Comparison of ENCODE assay signal across 4 cellular contexts in the genomic region with DNA sequence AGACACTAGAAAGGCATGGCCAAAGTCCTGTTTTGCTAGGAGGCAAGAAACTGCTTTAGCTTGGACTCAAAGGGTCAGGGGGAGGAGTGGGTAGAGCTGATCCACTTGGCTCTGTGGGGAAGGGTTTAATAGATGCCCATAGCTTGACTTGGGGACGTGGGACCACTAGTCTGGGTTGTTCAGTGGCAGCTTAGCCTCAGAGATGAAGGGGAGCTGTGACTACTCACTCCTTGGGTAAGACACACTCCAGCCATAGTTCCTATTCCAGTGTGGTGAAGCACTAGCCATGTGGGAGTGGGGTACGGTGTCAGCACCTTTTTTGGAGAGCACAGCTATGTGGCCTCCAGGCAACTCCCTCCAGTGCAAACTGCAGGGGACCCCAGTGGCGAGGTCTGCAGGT.
"Had no signal": no experiment of that assay in that cellular context is flagged by ENCODE, and none has a peak within 500 bp of the region (broad histone marks: within the 10 kb centered on the region; RNA-seq: fewer than 3 reads in every experiment).

No MANE protein-coding gene starts in this region.

- H3K4me3 ChIP-seq: GM23338 had no signal

- H3K4me3 Mint-ChIP-seq: GM23338, H9 had no signal

- ATAC-seq: GM23338 had no signal

- DNase-seq: H9, HCEC 1CT, IMR-90 had no signal

- H3K4me1 Mint-ChIP-seq: GM23338, H9 had no signal

- H3K27ac Mint-ChIP-seq: GM23338, H9 had no signal
